Comparison of ENCODE assay signal across 1 cellular context in the genomic region with DNA sequence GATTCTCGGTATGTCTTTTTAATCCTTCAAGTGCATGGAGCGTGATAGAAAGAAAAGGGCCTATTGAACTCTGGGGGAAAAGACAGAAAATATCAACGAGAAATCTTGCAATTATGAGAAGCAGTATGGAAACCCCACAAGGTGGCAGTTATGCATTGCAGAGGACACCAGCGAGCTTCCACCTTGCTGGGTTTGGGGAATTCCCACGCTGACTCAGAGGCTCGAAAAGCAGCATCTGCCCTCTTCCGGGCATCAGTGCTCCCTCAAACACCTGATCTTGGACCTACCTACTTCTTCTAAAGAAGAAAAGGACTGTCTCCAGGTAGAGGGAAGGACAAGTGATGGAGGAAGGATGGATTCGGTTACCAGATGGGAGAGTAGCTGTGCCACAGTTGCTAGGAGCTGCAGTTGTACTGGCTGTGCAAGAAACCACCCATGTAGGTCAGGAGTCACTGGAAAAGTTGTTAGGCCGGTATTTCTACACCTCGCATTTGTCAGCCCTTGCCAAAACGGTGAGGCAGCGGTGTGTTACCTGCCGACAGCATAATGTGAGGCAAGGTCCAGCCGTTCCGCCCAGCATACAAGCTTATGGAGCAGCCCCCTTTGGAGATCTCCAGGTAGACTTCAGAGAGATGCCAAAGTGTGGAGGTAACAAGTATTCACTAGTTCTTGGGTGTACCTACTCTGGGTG.
A peak's percentile ranks its signal among the peaks of the same experiment; 100 is the strongest.
TF ChIP-seq lines count a peak whose summit lies in the region.
"Not testable (repeated sequence)": the region's sequence is repeated elsewhere in the genome, so short reads cannot be mapped to it uniquely, and the experiment has no call there.

No MANE protein-coding gene starts in this region.

TF ChIP-seq in K562, 482 proteins besides CTCF, POLR2A, EP300 and RAD21:
- TF ChIP-seq CTBP1 (IDR thresholded peaks at IDR 0.05; ENCODE audit: borderline replicate concordance) (0 out of 2 replicates have a peak, but pooled peaks have one; percentile 18), JUND (IDR thresholded peaks at IDR 0.05; ENCODE audit: borderline replicate concordance, low read depth, low read length) (0 out of 2 replicates have a peak, but pooled peaks have one; percentile 9), FOSL1 (tag; conservative IDR thresholded peaks at IDR 0.05) (peak; percentile 33; the same call in 1 of the 2 replicates)
- not testable (repeated sequence) for TF ChIP-seq JUND (tag; IDR thresholded peaks at IDR 0.05; ENCODE audit: borderline replicate concordance, low read depth, low read length)
